ENCODE assay signal across 8 cellular contexts in genomic region chr2:113890253-113891235, GRCh38. TPM values are rescaled to one million over a fixed set of nuclear protein-coding genes. Genes with fewer than 3 reads are reported as not detected.
DNase-seq lines count a peak whose midpoint lies in the region; ATAC-seq, FAIRE-seq and TF ChIP-seq lines count a peak whose summit lies in the region.

No MANE protein-coding gene starts in this region.

- H3K4me1 ChIP-seq in A549 (peaks cover 60% of the 10 kb centered on the region), NT2/D1 (ENCODE audit: insufficient read depth, insufficient read length) (peaks cover 4% of the 10 kb centered on the region), mucosa of stomach (ENCODE audit: control insufficient read depth, insufficient read depth, low read length) (peaks cover 41% of the 10 kb centered on the region)

- H3K36me3 ChIP-seq in NT2/D1 (ENCODE audit: insufficient read depth, insufficient read length, low read length) (peaks cover 35% of the 10 kb centered on the region), mucosa of stomach (ENCODE audit: control insufficient read depth, insufficient read depth, low read length) (no peaks in the 10 kb centered on the region)

- H3K9ac ChIP-seq in NT2/D1 (ENCODE audit: insufficient read length, low read depth), result peak overlapping the region; percentile 93
- peak overlapping the region; percentile 99 for H3K9ac ChIP-seq in mucosa of stomach (ENCODE audit: low read length)

- POLR2A ChIA-PET in A549 (lab: Yijun Ruan, JAX), result interaction anchor here (0.6 to 2.4 kb wide), 4 partner anchors 11 to 134 kb away, joined by 3 to 43 read pairs (median 4); partner anchors contain the start of gene SLC35F5

- WGBS in A549 (ENCODE audit: missing lambda C conversion rate), result 3% methylated on average over 18 of the region's 57 CpGs

- no peaks in the 10 kb centered on the region for H3K27me3 ChIP-seq in NT2/D1 (ENCODE audit: insufficient read depth, insufficient read length)
- H3K27me3 ChIP-seq in mucosa of stomach (ENCODE audit: control insufficient read depth, insufficient read depth, low read length), result no peaks in the 10 kb centered on the region

- ATAC-seq in A549 (peak; percentile 49 to 58), GM18508 (IDR thresholded peaks at IDR 0.05; ENCODE audit: insufficient read depth, unreplicated experiment) (peak; percentile 27), HG03064 (IDR thresholded peaks at IDR 0.05; ENCODE audit: low read depth, unreplicated experiment) (peak; percentile 28)

- no peak for TF ChIP-seq POLR2A in A549 (IDR thresholded peaks at IDR 0.05; ENCODE audit: low read length)

- peak overlapping the region; percentile 96 for H3K4me2 ChIP-seq in A549

- peak overlapping the region; percentile 82 to 98 for H3K27ac ChIP-seq in A549

- no peak for TF ChIP-seq CTCF in A549 (IDR thresholded peaks at IDR 0.05)
- no peak for TF ChIP-seq CTCF in epithelial cell of proximal tubule (conservative IDR thresholded peaks at IDR 0.05; ENCODE audit: low read depth, low read length)

- no peak for TF ChIP-seq RAD21 in A549 (conservative IDR thresholded peaks at IDR 0.05 in 1 of 2, IDR thresholded peaks at IDR 0.05 in 1 of 2)

- CTCF ChIA-PET in A549 (lab: Yijun Ruan, JAX), result no interaction called here

- no peak for TF ChIP-seq EP300 in A549 (IDR thresholded peaks at IDR 0.05)

- FAIRE-seq in A549 (lab: Jason Lieb, UNC), result no peak

- H3K4me3 ChIP-seq in A549 (peak overlapping the region; percentile 93), NT2/D1 (ENCODE audit: insufficient read length, low read depth) (peak overlapping the region; percentile 85), epithelial cell of proximal tubule (ENCODE audit: low read depth, low read length) (peak overlapping the region; percentile 95), mucosa of stomach (ENCODE audit: low read length) (peak overlapping the region; percentile 92)

- DNase-seq in A549 (ENCODE audit: low read depth in 1 of 2, low spot score in 1 of 2) (peak; percentile 14 to 69), NT2/D1 (ENCODE audit: low read depth, low spot score) (peak; percentile 22), activated T-cell treated with anti-CD3 and anti-CD28 coated beads for 1 hour (ENCODE audit: low read depth) (peak; percentile 64), epithelial cell of proximal tubule (ENCODE audit: low read depth) (peak; percentile 63)
- DNase-seq in stimulated activated CD8-positive, alpha-beta memory T cell treated with anti-CD3 and anti-CD28 coated beads, Interleukin-7, amount 100 ng/mL, for 1 hour (ENCODE audit: low read depth in 2 of 2), result peak; percentile 47 to 53

- H3K9me3 ChIP-seq in A549 (no peaks in the 10 kb centered on the region), NT2/D1 (ENCODE audit: insufficient read depth, low read length) (no peaks in the 10 kb centered on the region), mucosa of stomach (ENCODE audit: control insufficient read depth, low read length) (no peaks in the 10 kb centered on the region)

TF ChIP-seq in A549, 52 proteins besides CTCF, POLR2A, EP300 and RAD21:
- TF ChIP-seq RFX5 (IDR thresholded peaks at IDR 0.05) (no peak), PHF8 (IDR thresholded peaks at IDR 0.05; ENCODE audit: borderline replicate concordance, low read depth) (peak; percentile 72; the same call in 1 of the 2 replicates), KDM5A (IDR thresholded peaks at IDR 0.05) (no peak), MAX (IDR thresholded peaks at IDR 0.05) (no peak), ZFP36 (IDR thresholded peaks at IDR 0.05; ENCODE audit: borderline replicate concordance, partially characterized antibody) (no peak), E2F6 (IDR thresholded peaks at IDR 0.05; ENCODE audit: borderline replicate concordance, low read depth) (no peak)

RNA-seq across cellular contexts. Expression of gene ACTR3, which starts 0.7 kb away (rescaled TPM):
- polyA plus RNA-seq in A549 (2011; rRNA removed) (282 and 412 TPM in 2 replicates), A549 (2017; fragmentation: RNase III; extraction: RNeasy Plus Mini Kit Qiagen cat#74134 plus additional on column Dnase treatment) (359 to 392 TPM (median 378 TPM) in 3 replicates)
- polyA plus RNA-seq in A549 (2012; cell fraction: cytosol; rRNA removed), result 113 and 114 TPM in 2 replicates
- polyA plus RNA-seq in A549 (2012; cell fraction: nucleus; rRNA removed), result 43.6 and 53.8 TPM in 2 replicates
- 214 and 239 TPM in 2 replicates for polyA minus RNA-seq in A549 (2011; rRNA and poly(A)+ RNA removed)
- 255 and 301 TPM in 2 replicates for total RNA-seq in epithelial cell of proximal tubule

Comparison
In these comparisons a context has a peak if more than half of its experiments do, and no peak if none do; other contexts are left out.
1. Peak in every context shown above with its lines: DNase-seq, ATAC-seq, H3K4me3 ChIP-seq and H3K27ac ChIP-seq.